29 cellular contexts compared by ENCODE assay signal in the genomic region with DNA sequence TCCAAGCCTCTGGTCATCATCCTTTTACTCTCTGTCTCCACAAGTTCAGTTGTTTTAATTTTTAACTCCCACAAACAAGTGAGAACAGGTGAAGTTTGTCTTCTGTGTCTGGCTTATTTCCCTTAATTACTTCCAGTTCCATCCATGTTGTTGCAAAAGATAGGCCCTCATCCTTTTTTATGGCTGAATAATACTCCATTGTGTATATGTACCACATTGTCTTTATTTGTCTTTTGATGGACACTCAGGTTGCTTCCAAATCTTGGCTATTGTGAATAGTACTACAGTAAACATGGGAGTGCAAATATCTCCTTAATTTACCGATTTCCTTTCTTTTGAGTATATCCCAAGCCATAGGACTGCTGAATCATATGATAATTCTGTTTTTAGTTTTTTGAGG.
"Had no signal": no experiment of that assay in that cellular context is flagged by ENCODE, and none has a peak within 500 bp of the region (broad histone marks: within the 10 kb centered on the region; RNA-seq: fewer than 3 reads in every experiment).

No MANE protein-coding gene starts in this region.

- H3K27ac ChIP-seq: stomach, suprapubic skin, testis, thoracic aorta, thyroid gland, tibial artery, tibial nerve, transverse colon, upper lobe of left lung, upper lobe of right lung, uterus, vagina had no signal

- H3K9me3 ChIP-seq: stomach, suprapubic skin, testis, thoracic aorta, thyroid gland, tibial artery, transverse colon, upper lobe of left lung, upper lobe of right lung, uterus, vagina had no signal

- ATAC-seq: stimulated activated effector memory CD8-positive, alpha-beta T cell treated with anti-CD3 and anti-CD28 coated beads, Interleukin-12 subunit alpha, Interleukin-12 subunit beta, amount 100 ng/mL, for 72 hours; stimulated activated memory B cell treated with anti-CD40 and anti-IgM and Interleukin-4, amounts not matched to agents 10 μg/mL and 1 μg/mL and 100 μg/mL, for 72 hours; stimulated activated naive B cell treated with anti-CD40 and anti-IgM and Interleukin-4, amounts not matched to agents 10 μg/mL and 1 μg/mL and 100 μg/mL, for 72 hours; stimulated activated naive CD8-positive, alpha-beta T cell treated with anti-CD3 and anti-CD28 coated beads, Interleukin-15, amount 100 ng/mL, for 72 hours; stimulated activated naive CD8-positive, alpha-beta T cell treated with anti-CD3 and anti-CD28 coated beads, Interleukin-15, Interleukin-2, amounts not matched to agents 100 U/mL and 50 U/mL, for 24 hours; upper lobe of right lung had no signal

- DNase-seq: stimulated activated CD4-positive, alpha-beta T cell treated with anti-CD3 and anti-CD28 coated beads, Interleukin-2, amount 100 ng/mL, for 48 hours; stimulated activated CD4-positive, alpha-beta T cell treated with anti-CD3 and anti-CD28 coated beads, Interleukin-4, amount 100 ng/mL, for 1 hour; stimulated activated CD4-positive, alpha-beta T cell treated with anti-CD3 and anti-CD28 coated beads, Interleukin-4, amount 100 ng/mL, for 24 hours; stimulated activated CD4-positive, alpha-beta T cell treated with anti-CD3 and anti-CD28 coated beads, Interleukin-4, amount 100 ng/mL, for 4 hours; stimulated activated CD8-positive, alpha-beta memory T cell treated with anti-CD3 and anti-CD28 coated beads, Interleukin-4, amount 100 ng/mL, for 48 hours; stimulated activated naive B cell treated with anti-CD40 and anti-IgM and Interleukin-4, amounts not matched to agents 10 μg/mL and 1 μg/mL and 100 μg/mL, for 72 hours; stimulated activated naive CD4-positive, alpha-beta T cell; stimulated activated naive CD4-positive, alpha-beta T cell treated with Interleukin-2 at 50 U/mL for 16 hours; stimulated activated naive CD8-positive, alpha-beta T cell treated with anti-CD3 and anti-CD28 coated beads, Interleukin-15, amount 100 ng/mL, for 72 hours; stimulated activated naive CD8-positive, alpha-beta T cell treated with anti-CD3 and anti-CD28 coated beads, Interleukin-15, Interleukin-2, amounts not matched to agents 100 U/mL and 50 U/mL, for 24 hours; stomach; substantia nigra; testis; thyroid gland; tibial artery; transverse colon; trophoblast cell; upper lobe of left lung; upper lobe of right lung; uterus had no signal

- H3K36me3 Mint-ChIP-seq: stimulated activated effector memory CD8-positive, alpha-beta T cell treated with anti-CD3 and anti-CD28 coated beads, Interleukin-12 subunit alpha, Interleukin-12 subunit beta, amount 100 ng/mL, for 72 hours; type B pancreatic cell had no signal

- H3K27ac Mint-ChIP-seq: stimulated activated effector memory CD8-positive, alpha-beta T cell treated with anti-CD3 and anti-CD28 coated beads, Interleukin-12 subunit alpha, Interleukin-12 subunit beta, amount 100 ng/mL, for 72 hours; stimulated activated memory B cell treated with anti-CD40 and anti-IgM and Interleukin-4, amounts not matched to agents 10 μg/mL and 1 μg/mL and 100 μg/mL, for 72 hours; stimulated activated naive B cell treated with anti-CD40 and anti-IgM and Interleukin-4, amounts not matched to agents 10 μg/mL and 1 μg/mL and 100 μg/mL, for 72 hours; stimulated activated naive CD8-positive, alpha-beta T cell treated with anti-CD3 and anti-CD28 coated beads, Interleukin-15, amount 100 ng/mL, for 72 hours; stimulated activated naive CD8-positive, alpha-beta T cell treated with anti-CD3 and anti-CD28 coated beads, Interleukin-15, Interleukin-2, amounts not matched to agents 100 ng/mL and 50 ng/mL, for 24 hours; type B pancreatic cell had no signal

- FAIRE-seq: urothelium cell line had no signal

- H3K27me3 ChIP-seq: stomach, suprapubic skin, testis, thyroid gland, tibial artery, tibial nerve, transverse colon, upper lobe of left lung, upper lobe of right lung, uterus, vagina had no signal

- H3K4me3 ChIP-seq: stomach, suprapubic skin, testis, thoracic aorta, thyroid gland, tibial artery, tibial nerve, transverse colon, upper lobe of left lung, upper lobe of right lung, uterus, vagina had no signal

- H3K27me3 Mint-ChIP-seq: stimulated activated memory B cell treated with anti-CD40 and anti-IgM and Interleukin-4, amounts not matched to agents 10 μg/mL and 1 μg/mL and 100 μg/mL, for 72 hours; stimulated activated naive B cell treated with anti-CD40 and anti-IgM and Interleukin-4, amounts not matched to agents 10 μg/mL and 1 μg/mL and 100 μg/mL, for 72 hours; stimulated activated naive CD8-positive, alpha-beta T cell treated with anti-CD3 and anti-CD28 coated beads, Interleukin-15, amount 100 ng/mL, for 72 hours; stimulated activated naive CD8-positive, alpha-beta T cell treated with anti-CD3 and anti-CD28 coated beads, Interleukin-15, Interleukin-2, amounts not matched to agents 100 ng/mL and 50 ng/mL, for 24 hours; type B pancreatic cell had no signal

- H3K36me3 ChIP-seq: stomach, suprapubic skin, thoracic aorta, thyroid gland, tibial artery, transverse colon, upper lobe of left lung, upper lobe of right lung, uterus, vagina had no signal

- H3K4me1 ChIP-seq: stomach, suprapubic skin, testis, thyroid gland, tibial artery, transverse colon, upper lobe of left lung, upper lobe of right lung, uterus, vagina had no signal

- H3K4me1 Mint-ChIP-seq: stimulated activated effector memory CD8-positive, alpha-beta T cell treated with anti-CD3 and anti-CD28 coated beads, Interleukin-12 subunit alpha, Interleukin-12 subunit beta, amount 100 ng/mL, for 72 hours; stimulated activated memory B cell treated with anti-CD40 and anti-IgM and Interleukin-4, amounts not matched to agents 10 μg/mL and 1 μg/mL and 100 μg/mL, for 72 hours; stimulated activated naive B cell treated with anti-CD40 and anti-IgM and Interleukin-4, amounts not matched to agents 10 μg/mL and 1 μg/mL and 100 μg/mL, for 72 hours; stimulated activated naive CD8-positive, alpha-beta T cell treated with anti-CD3 and anti-CD28 coated beads, Interleukin-15, amount 100 ng/mL, for 72 hours had no signal

- H3K4me3 Mint-ChIP-seq: stimulated activated effector memory CD8-positive, alpha-beta T cell treated with anti-CD3 and anti-CD28 coated beads, Interleukin-12 subunit alpha, Interleukin-12 subunit beta, amount 100 ng/mL, for 72 hours; stimulated activated memory B cell treated with anti-CD40 and anti-IgM and Interleukin-4, amounts not matched to agents 10 μg/mL and 1 μg/mL and 100 μg/mL, for 72 hours; stimulated activated naive B cell treated with anti-CD40 and anti-IgM and Interleukin-4, amounts not matched to agents 10 μg/mL and 1 μg/mL and 100 μg/mL, for 72 hours; stimulated activated naive CD8-positive, alpha-beta T cell treated with anti-CD3 and anti-CD28 coated beads, Interleukin-15, amount 100 ng/mL, for 72 hours; stimulated activated naive CD8-positive, alpha-beta T cell treated with anti-CD3 and anti-CD28 coated beads, Interleukin-15, Interleukin-2, amounts not matched to agents 100 ng/mL and 50 ng/mL, for 24 hours; type B pancreatic cell had no signal
